In genomic region chr21:36707763-36708511, GRCh38 we compare ENCODE assay signal across 12 cellular contexts. TPM values are rescaled to one million over a fixed set of nuclear protein-coding genes. Genes with fewer than 3 reads are reported as not detected.
A peak's percentile ranks its signal among the peaks of the same experiment; 100 is the strongest.
DNase-seq lines count a peak whose midpoint lies in the region; ATAC-seq lines count a peak whose summit lies in the region.
"Had no signal": no experiment of that assay in that cellular context is flagged by ENCODE, and none has a peak within 500 bp of the region (broad histone marks: within the 10 kb centered on the region; RNA-seq: fewer than 3 reads in every experiment).

No MANE protein-coding gene starts in this region.

- ATAC-seq in activated T-helper 17 cell treated with anti-CD3 and anti-CD28 coated beads, Interleukin-2, amount 50 U/mL, for 72 hours (replicated peaks) = no peak
- no peak for ATAC-seq in left lobe of liver
- ATAC-seq in stimulated activated effector memory CD8-positive, alpha-beta T cell treated with anti-CD3 and anti-CD28 coated beads, Interleukin-12 subunit alpha, Interleukin-12 subunit beta, amount 100 ng/mL, for 72 hours = no peak

- no peaks in the 10 kb centered on the region for H3K9me3 Mint-ChIP-seq in T-helper 2 cell treated with Interferon-gamma antibody and Interleukin-4, amounts not matched to agents 5 μg/mL and 100 μg/mL, for 36 hours
- no peaks in the 10 kb centered on the region for H3K9me3 Mint-ChIP-seq in activated T-helper 17 cell treated with anti-CD3 and anti-CD28 coated beads, Interleukin-2, amount 50 U/mL, for 72 hours
- H3K9me3 Mint-ChIP-seq in stimulated activated effector memory CD8-positive, alpha-beta T cell treated with anti-CD3 and anti-CD28 coated beads, Interleukin-12 subunit alpha, Interleukin-12 subunit beta, amount 100 ng/mL, for 72 hours = no peaks in the 10 kb centered on the region

- in situ Hi-C loops in ACHN (cut with HindIII; ENCODE audit: low pct_ligation_motif_present, low pct_unique_long_range_greater_than_20kb, low sequenced_read_pairs) = no loop called here

- H3K27ac Mint-ChIP-seq in T-helper 2 cell treated with Interferon-gamma antibody and Interleukin-4, amounts not matched to agents 5 μg/mL and 100 μg/mL, for 36 hours = peak overlapping the region; percentile 36
- H3K27ac Mint-ChIP-seq in activated T-helper 17 cell treated with anti-CD3 and anti-CD28 coated beads, Interleukin-2, amount 50 U/mL, for 72 hours = no peak overlapping the region
- H3K27ac Mint-ChIP-seq in stimulated activated effector memory CD8-positive, alpha-beta T cell treated with anti-CD3 and anti-CD28 coated beads, Interleukin-12 subunit alpha, Interleukin-12 subunit beta, amount 100 ng/mL, for 72 hours = no peak overlapping the region

- peaks cover 4% of the 10 kb centered on the region for H3K4me1 Mint-ChIP-seq in T-helper 2 cell treated with Interferon-gamma antibody and Interleukin-4, amounts not matched to agents 5 μg/mL and 100 μg/mL, for 36 hours (ENCODE audit: low read depth)
- H3K4me1 Mint-ChIP-seq in activated T-helper 17 cell treated with anti-CD3 and anti-CD28 coated beads, Interleukin-2, amount 50 U/mL, for 72 hours = peaks cover 22% of the 10 kb centered on the region
- H3K4me1 Mint-ChIP-seq in stimulated activated effector memory CD8-positive, alpha-beta T cell treated with anti-CD3 and anti-CD28 coated beads, Interleukin-12 subunit alpha, Interleukin-12 subunit beta, amount 100 ng/mL, for 72 hours = peaks cover 45% of the 10 kb centered on the region

- peaks cover 86% of the 10 kb centered on the region for H3K27me3 Mint-ChIP-seq in T-helper 2 cell treated with Interferon-gamma antibody and Interleukin-4, amounts not matched to agents 5 μg/mL and 100 μg/mL, for 36 hours (ENCODE audit: low read depth)
- H3K27me3 Mint-ChIP-seq in activated T-helper 17 cell treated with anti-CD3 and anti-CD28 coated beads, Interleukin-2, amount 50 U/mL, for 72 hours = peaks cover 68% of the 10 kb centered on the region

- peak overlapping the region; percentile 21 for H3K4me3 Mint-ChIP-seq in T-helper 2 cell treated with Interferon-gamma antibody and Interleukin-4, amounts not matched to agents 5 μg/mL and 100 μg/mL, for 36 hours
- H3K4me3 Mint-ChIP-seq in activated T-helper 17 cell treated with anti-CD3 and anti-CD28 coated beads, Interleukin-2, amount 50 U/mL, for 72 hours = peak overlapping the region; percentile 50
- H3K4me3 Mint-ChIP-seq in stimulated activated effector memory CD8-positive, alpha-beta T cell treated with anti-CD3 and anti-CD28 coated beads, Interleukin-12 subunit alpha, Interleukin-12 subunit beta, amount 100 ng/mL, for 72 hours = peak overlapping the region; percentile 46

- H3K36me3 Mint-ChIP-seq in T-helper 2 cell treated with Interferon-gamma antibody and Interleukin-4, amounts not matched to agents 5 μg/mL and 100 μg/mL, for 36 hours (ENCODE audit: low read depth) = peaks cover 2% of the 10 kb centered on the region
- peaks cover 9% of the 10 kb centered on the region for H3K36me3 Mint-ChIP-seq in activated T-helper 17 cell treated with anti-CD3 and anti-CD28 coated beads, Interleukin-2, amount 50 U/mL, for 72 hours (ENCODE audit: low read depth)
- H3K36me3 Mint-ChIP-seq in stimulated activated effector memory CD8-positive, alpha-beta T cell treated with anti-CD3 and anti-CD28 coated beads, Interleukin-12 subunit alpha, Interleukin-12 subunit beta, amount 100 ng/mL, for 72 hours = no peaks in the 10 kb centered on the region

- no peak for DNase-seq in T-helper 2 cell treated with Interferon-gamma antibody and Interleukin-4, amounts not matched to agents 5 μg/mL and 100 μg/mL, for 36 hours (ENCODE audit: low spot score)
- no peak for DNase-seq in T-helper 2 cell
- DNase-seq in left lobe of liver (ENCODE audit: low spot score) = peak; percentile 31
- peak in 1 of 2 donors; percentile 51 for DNase-seq in stimulated activated effector memory CD8-positive, alpha-beta T cell treated with anti-CD3 and anti-CD28 coated beads, Interleukin-12 subunit alpha, Interleukin-12 subunit beta, amount 100 ng/mL, for 72 hours (ENCODE audit: low spot score in 2 of 2)
- no peak for DNase-seq in ACHN
- no peak for DNase-seq in NCI-H1105 (lab: John Stamatoyannopoulos, UW)
- no peak for DNase-seq in AG20443 (ENCODE audit: low spot score)
- DNase-seq: activated CD4-positive, CD25-positive, alpha-beta regulatory T cell; activated gamma-delta T cell treated with Interleukin-2 at 50 U/mL for 16 hours; DMS79 had no signal

RNA-seq across cellular contexts. Expression of gene SIM2, which starts 9.0 kb away (rescaled TPM):
- 1 to 10 TPM; 3.9 to 4.2 TPM for total RNA-seq in activated T-helper 17 cell treated with anti-CD3 and anti-CD28 coated beads, Interleukin-2, amount 50 U/mL, for 72 hours
- not detected for total RNA-seq in left lobe of liver
- total RNA-seq: dermis microvascular lymphatic vessel endothelial cell had no signal
